8 cellular contexts compared by ENCODE assay signal in genomic region chr3:30655187-30655812, GRCh38. TPM values are rescaled to one million over a fixed set of nuclear protein-coding genes. Genes with fewer than 3 reads are reported as not detected.
DNase-seq lines count a peak whose midpoint lies in the region; ATAC-seq and TF ChIP-seq lines count a peak whose summit lies in the region.

No MANE protein-coding gene starts in this region.

- intact Hi-C loops in CD14-positive monocyte (cut with micrococcal nuclease) = loop anchor here in 1 of 2 donors (5.0 kb wide), 1 partner anchor 48 kb away; the partner anchor contains the start of gene TGFBR2

- no peak for TF ChIP-seq CTCF in CD14-positive monocyte (IDR thresholded peaks at IDR 0.05)
- no peak for TF ChIP-seq CTCF in RWPE2 (IDR thresholded peaks at IDR 0.05; ENCODE audit: poor library complexity, severe bottlenecking)
- no peak for TF ChIP-seq CTCF in tibial nerve (IDR thresholded peaks at IDR 0.05)

- peaks cover 83 to 84% of the 10 kb centered on the region in 2 donors for H3K36me3 Mint-ChIP-seq in CD14-positive monocyte

- H3K27me3 Mint-ChIP-seq in CD14-positive monocyte (ENCODE audit: low read depth in 3 of 3) = no peaks in the 10 kb centered on the region

- TF ChIP-seq POLR2A in tibial nerve (IDR thresholded peaks at IDR 0.05) = no peak

- peak overlapping the region; percentile 81 to 95 (median 91) for H3K27ac Mint-ChIP-seq in CD14-positive monocyte

- H3K4me3 ChIP-seq in RWPE2 (ENCODE audit: severe bottlenecking) (no peak overlapping the region), tibial nerve (no peak overlapping the region)

- ATAC-seq in GM21723 (IDR thresholded peaks at IDR 0.05; ENCODE audit: unreplicated experiment) (peak; percentile 40), RWPE2 (ENCODE audit: low read depth) (no peak)

- 68% methylated on average over 5 of the region's 5 CpGs for WGBS in tibial nerve, 2 donors

- H3K9me3 Mint-ChIP-seq in CD14-positive monocyte = no peaks in the 10 kb centered on the region

- H3K36me3 ChIP-seq in RWPE2 (ENCODE audit: low read depth) (peaks cover 94% of the 10 kb centered on the region), tibial nerve (peaks cover 0 to 69% (median 4%) of the 10 kb centered on the region in 3 donors)

- peak overlapping the region; percentile 10 to 39 for H3K4me3 Mint-ChIP-seq in CD14-positive monocyte

- H3K27ac ChIP-seq in RWPE2 (ENCODE audit: poor library complexity, severe bottlenecking) (peak overlapping the region; percentile 100), epithelial cell of prostate (peak overlapping the region; percentile 35), tibial nerve (peak overlapping the region in 3 of 4 donors; percentile 70 to 87 (median 82))

- no peak for DNase-seq in CD14-positive monocyte (ENCODE audit: low spot score)
- DNase-seq in RWPE2 (ENCODE audit: low spot score) = no peak
- peak; percentile 8 for DNase-seq in epithelial cell of prostate (ENCODE audit: low read depth, low spot score)
- DNase-seq in tibial nerve (ENCODE audit: low spot score in 2 of 2) = no peak
- no peak for DNase-seq in retina
- DNase-seq in T-helper 9 cell = no peak
- no peak for DNase-seq in NCI-H128 (lab: John Stamatoyannopoulos, UW; ENCODE audit: unreplicated experiment)

- H3K9me3 ChIP-seq in RWPE2 (ENCODE audit: severe bottlenecking) = no peaks in the 10 kb centered on the region
- H3K9me3 ChIP-seq in tibial nerve = no peaks in the 10 kb centered on the region

- H3K27me3 ChIP-seq in RWPE2 (ENCODE audit: insufficient read depth, poor library complexity, severe bottlenecking) = no peaks in the 10 kb centered on the region
- no peaks in the 10 kb centered on the region for H3K27me3 ChIP-seq in tibial nerve

- TF ChIP-seq EP300 in tibial nerve (IDR thresholded peaks at IDR 0.05) = peak in 1 of 2 donors; percentile 42

- H3K4me1 Mint-ChIP-seq in CD14-positive monocyte = peaks cover 71% of the 10 kb centered on the region

- H3K4me1 ChIP-seq in RWPE2 (ENCODE audit: insufficient read depth, poor library complexity, severe bottlenecking) (peaks cover 48% of the 10 kb centered on the region), tibial nerve (peaks cover 3 to 79% (median 71%) of the 10 kb centered on the region in 4 donors)

RNA-seq across cellular contexts. Expression of gene TGFBR2, which starts 48.9 kb away (rescaled TPM):
- polyA plus RNA-seq in CD14-positive monocyte = 10 to 100 TPM; 46.6 to 60.3 TPM
- 100 to 1,000 TPM; 338 to 406 (median 350) TPM for total RNA-seq in tibial nerve

Comparison
In these comparisons a context has a peak if more than half of its experiments do, and no peak if none do; other contexts are left out.
1. H3K27ac ChIP-seq: peak in every context shown above with its lines; median percentile 100 in RWPE2; 82 in tibial nerve; 35 in epithelial cell of prostate.